In the genomic region with DNA sequence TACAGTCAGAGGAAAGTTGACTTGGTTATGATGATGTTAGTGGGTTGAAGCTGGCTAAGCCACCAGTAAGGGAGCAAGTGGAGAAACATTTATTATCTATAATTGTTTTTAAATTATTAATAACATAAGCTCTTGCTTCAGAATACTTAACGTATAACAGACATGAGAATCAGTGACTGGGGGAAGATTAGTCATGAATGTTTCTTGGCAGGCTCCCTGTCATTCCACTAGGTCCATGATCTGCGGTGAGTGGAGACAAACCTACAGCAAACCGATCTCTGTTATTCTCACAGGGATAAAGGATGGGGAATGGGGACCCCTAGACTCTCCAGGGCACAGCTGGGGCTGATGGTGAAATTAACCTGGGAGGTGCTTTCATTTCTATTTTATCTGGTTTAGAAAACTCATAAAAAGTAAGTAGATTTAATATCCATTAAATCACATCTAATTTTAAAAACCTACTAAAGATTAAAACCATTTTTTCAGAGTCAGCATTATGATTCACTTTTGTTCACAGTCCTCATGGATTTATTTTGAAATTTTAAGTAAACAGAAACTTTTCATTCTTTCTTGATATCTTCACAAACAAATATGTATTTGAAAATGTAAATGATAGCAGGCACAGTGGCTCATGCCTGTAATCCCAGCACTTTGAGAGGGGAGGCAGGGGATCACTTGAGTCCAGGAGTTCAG, we compare ENCODE assay signal across 16 cellular contexts.
DNase-seq lines count a peak whose midpoint lies in the region; ATAC-seq and TF ChIP-seq lines count a peak whose summit lies in the region.
"Had no signal": no experiment of that assay in that cellular context is flagged by ENCODE, and none has a peak within 500 bp of the region (broad histone marks: within the 10 kb centered on the region; RNA-seq: fewer than 3 reads in every experiment).

No MANE protein-coding gene starts in this region.

- 22 to 37% methylated on average over 3 of the region's 3 CpGs for WGBS in heart right ventricle, 2 donors

- peaks cover 0 to 29% (median 12%) of the 10 kb centered on the region in 9 donors for H3K4me1 ChIP-seq in heart right ventricle
- peaks cover 13% of the 10 kb centered on the region for H3K4me1 ChIP-seq in adipocyte (ENCODE audit: control insufficient read depth, insufficient read depth, low read length)
- H3K4me1 ChIP-seq: esophagus squamous epithelium had no signal

- H3K9ac ChIP-seq in adipocyte (ENCODE audit: low read length): peak overlapping the region; percentile 14
- H3K9ac ChIP-seq: parathyroid adenoma had no signal

- peaks cover 0 to 3% (median 0%) of the 10 kb centered on the region in 11 donors for H3K9me3 ChIP-seq in heart right ventricle
- no peaks in the 10 kb centered on the region for H3K9me3 ChIP-seq in adipocyte (ENCODE audit: control insufficient read depth, low read length)
- H3K9me3 ChIP-seq: esophagus squamous epithelium, thoracic aorta had no signal

- no peak for DNase-seq in heart right ventricle
- DNase-seq in Right ventricle myocardium inferior (ENCODE audit: missing footprints): no peak
- peak; percentile 73 for DNase-seq in adipocyte (ENCODE audit: low read depth)
- peak; percentile 89 for DNase-seq in fibroblast of mammary gland (ENCODE audit: low read depth)
- peak; percentile 36 for DNase-seq in smooth muscle cell of the brain vasculature (ENCODE audit: low read depth, low spot score)
- no peak for DNase-seq in activated naive CD4-positive, alpha-beta T cell treated with anti-CD3 and anti-CD28 coated beads, Interleukin-2, amount 50 U/mL, for 72 hours (ENCODE audit: low spot score in 2 of 2)
- DNase-seq: activated CD4-positive, alpha-beta T cell treated with anti-CD3 and anti-CD28 coated beads for 1 hour; activated T-cell treated with anti-CD3 and anti-CD28 coated beads for 4 hours; esophagus squamous epithelium; NCI-H446 had no signal

- no peak overlapping the region for H3K27ac Mint-ChIP-seq in activated naive CD4-positive, alpha-beta T cell treated with anti-CD3 and anti-CD28 coated beads, Interleukin-2, amount 50 U/mL, for 72 hours
- H3K27ac Mint-ChIP-seq: activated naive CD4-positive, alpha-beta T cell treated with anti-CD3 and anti-CD28 coated beads, Interleukin-2, amount 50 U/mL, for 24 hours; T-helper 1 cell treated with Interleukin-12 subunit alpha and Interleukin-12 subunit beta and Interleukin-4 antibody, amounts not matched to agents 30 μg/mL and 1 μg/mL, for 36 hours had no signal

- intact Hi-C loops in heart right ventricle (cut with DNase I): loop anchor here in 1 of 10 donors (10.0 kb wide), 1 partner anchor 193 kb away; no protein-coding TSS in a partner anchor
- intact Hi-C loops in Right ventricle myocardium inferior (cut with DNase I): no loop called here

- H3K36me3 Mint-ChIP-seq in activated naive CD4-positive, alpha-beta T cell treated with anti-CD3 and anti-CD28 coated beads, Interleukin-2, amount 50 U/mL, for 72 hours: peaks cover 0 to 4% of the 10 kb centered on the region in 2 donors

- TF ChIP-seq CTCF in heart right ventricle (IDR thresholded peaks at IDR 0.05) (no peak), fibroblast of mammary gland (conservative IDR thresholded peaks at IDR 0.05; ENCODE audit: control insufficient read depth, insufficient read depth, low read depth, low read length) (no peak)

- H3K27ac ChIP-seq in heart right ventricle: peak overlapping the region in 1 of 10 donors; percentile 10
- H3K27ac ChIP-seq: esophagus squamous epithelium, parathyroid adenoma, thoracic aorta had no signal

- H3K36me3 ChIP-seq in heart right ventricle (no peaks in the 10 kb centered on the region), adipocyte (ENCODE audit: control insufficient read depth, insufficient read depth, low read length, severe bottlenecking) (no peaks in the 10 kb centered on the region)
- H3K36me3 ChIP-seq: esophagus squamous epithelium, thoracic aorta had no signal

- peaks cover 8 to 12% of the 10 kb centered on the region in 2 donors for H3K9me3 Mint-ChIP-seq in activated naive CD4-positive, alpha-beta T cell treated with anti-CD3 and anti-CD28 coated beads, Interleukin-2, amount 50 U/mL, for 72 hours

- H3K4me3 ChIP-seq in heart right ventricle (no peak overlapping the region), adipocyte (ENCODE audit: low read length) (peak overlapping the region; percentile 29), fibroblast of mammary gland (ENCODE audit: control insufficient read depth, low read depth, low read length) (no peak overlapping the region)
- H3K4me3 ChIP-seq: esophagus squamous epithelium, thoracic aorta had no signal

- H3K27me3 ChIP-seq in heart right ventricle (no peaks in the 10 kb centered on the region), adipocyte (replicated peaks; ENCODE audit: control insufficient read depth, insufficient read depth, low read length) (no peaks in the 10 kb centered on the region)
- H3K27me3 ChIP-seq: esophagus squamous epithelium had no signal

- ATAC-seq in heart right ventricle (peak in 5 of 8 donors; percentile 39 to 71 (median 47)), Right ventricle myocardium inferior (no peak), GM18502 (IDR thresholded peaks at IDR 0.05; ENCODE audit: poor library complexity, unreplicated experiment) (no peak), HG03571 (IDR thresholded peaks at IDR 0.05; ENCODE audit: unreplicated experiment) (no peak)
- ATAC-seq in activated naive CD4-positive, alpha-beta T cell treated with anti-CD3 and anti-CD28 coated beads, Interleukin-2, amount 50 U/mL, for 72 hours: no peak

Comparison
In these comparisons a context has a peak if more than half of its experiments do, and no peak if none do; other contexts are left out.
1. ATAC-seq: peak in heart right ventricle (5 of 8); none in Right ventricle myocardium inferior (single experiment), GM18502 (single experiment), HG03571 (single experiment) and activated naive CD4-positive, alpha-beta T cell treated with anti-CD3 and anti-CD28 coated beads, Interleukin-2, amount 50 U/mL, for 72 hours (0 of 2).
2. DNase-seq: peak in adipocyte (single experiment), fibroblast of mammary gland (single experiment) and smooth muscle cell of the brain vasculature (single experiment); none in heart right ventricle (0 of 2), Right ventricle myocardium inferior (single experiment) and activated naive CD4-positive, alpha-beta T cell treated with anti-CD3 and anti-CD28 coated beads, Interleukin-2, amount 50 U/mL, for 72 hours (0 of 2).